In genomic region chr11:12439615-12440014, GRCh38 we compare ENCODE assay signal across 19 cellular contexts.
A peak's percentile ranks its signal among the peaks of the same experiment; 100 is the strongest.
DNase-seq lines count a peak whose midpoint lies in the region; ATAC-seq, FAIRE-seq and TF ChIP-seq lines count a peak whose summit lies in the region.
"Had no signal": no experiment of that assay in that cellular context is flagged by ENCODE, and none has a peak within 500 bp of the region (broad histone marks: within the 10 kb centered on the region; RNA-seq: fewer than 3 reads in every experiment).

No MANE protein-coding gene starts in this region.

- no peak overlapping the region for H3K27ac ChIP-seq in HepG2 (ENCODE audit: extremely low read length, insufficient read depth, low read length)
- no peak overlapping the region for H3K27ac ChIP-seq in spleen
- H3K27ac ChIP-seq: coronary artery had no signal

- CTCF ChIA-PET in HepG2 (lab: Yijun Ruan, JAX; ENCODE audit: low intra/inter-chr PET ratio, low total read pairs) = no interaction called here

- H3K9me3 ChIP-seq in HepG2 (ENCODE audit: low read length) = no peaks in the 10 kb centered on the region
- no peaks in the 10 kb centered on the region for H3K9me3 ChIP-seq in spleen
- H3K9me3 ChIP-seq: tibial artery had no signal

- ATAC-seq in HepG2 = no peak
- no peak for ATAC-seq in HG03354 (IDR thresholded peaks at IDR 0.05; ENCODE audit: poor library complexity, severe bottlenecking, unreplicated experiment)

- no peak for TF ChIP-seq EP300 in HepG2 (IDR thresholded peaks at IDR 0.05; ENCODE audit: low read depth in 2 of 2, low read length in 2 of 2)
- no peak for TF ChIP-seq EP300 in HepG2 (CRISPR knock-in tag; IDR thresholded peaks at IDR 0.05; ENCODE audit: borderline replicate concordance)

- H3K4me2 ChIP-seq in HepG2 (ENCODE audit: low read depth, low read length) = no peak overlapping the region

- no peak overlapping the region for H2AFZ ChIP-seq in HepG2 (ENCODE audit: low read length)

- no peak overlapping the region for H3K4me3 ChIP-seq in HepG2 (replicated peaks in 1 of 3; ENCODE audit: insufficient read depth in 1 of 3, low read depth in 2 of 3, low read length in 3 of 3)
- H3K4me3 ChIP-seq in spleen = no peak overlapping the region
- H3K4me3 ChIP-seq: coronary artery, tibial artery had no signal

- no peak for FAIRE-seq in HepG2 (lab: Jason Lieb, UNC)
- FAIRE-seq: A204.1, astrocyte had no signal

- H4K20me1 ChIP-seq in HepG2 (ENCODE audit: insufficient read depth, low read length) = no peaks in the 10 kb centered on the region

- no TSS peak for BruUV-seq in HepG2 (replicated peaks; lab: Mats Ljungman, UMichigan)

- intact Hi-C loops in HepG2 (cut with micrococcal nuclease; ENCODE audit: unreplicated experiment) = no loop called here
- intact Hi-C loops in spleen (cut with DNase I; ENCODE audit: low total_unique reads) = loop anchor here (10.0 kb wide), 1 partner anchor 45 kb away; no protein-coding TSS in a partner anchor

- H3K27me3 ChIP-seq in HepG2 (ENCODE audit: control insufficient read depth in 1 of 2, insufficient read depth in 2 of 2, low read length in 2 of 2) (no peaks in the 10 kb centered on the region), spleen (replicated peaks in 1 of 7) (no peaks in the 10 kb centered on the region)
- H3K27me3 ChIP-seq: tibial artery had no signal

- TF ChIP-seq CTCF in HepG2 (CRISPR knock-in tag; IDR thresholded peaks at IDR 0.05) (no peak), spleen (IDR thresholded peaks at IDR 0.05 in 8 of 11, conservative IDR thresholded peaks at IDR 0.05 in 3 of 11) (no peak)

- POLR2A ChIA-PET in HepG2 (lab: Yijun Ruan, JAX) = no interaction called here

- peaks cover 15% of the 10 kb centered on the region for H3K4me1 ChIP-seq in HepG2 (ENCODE audit: insufficient read depth, low read length)
- H3K4me1 ChIP-seq in spleen = peaks cover 0 to 5% (median 0%) of the 10 kb centered on the region in 6 donors

- no peak for TF ChIP-seq RAD21 in HepG2 (CRISPR knock-in tag; IDR thresholded peaks at IDR 0.05)

- WGBS in HepG2 (ENCODE audit: low lambda C conversion rate) = 92% methylated on average over 4 of the region's 4 CpGs
- 82 to 89% (median 86%) methylated on average over 4 of the region's 4 CpGs for WGBS in spleen, 5 donors

- H3K79me2 ChIP-seq in HepG2 (ENCODE audit: insufficient read depth, low read length) = no peaks in the 10 kb centered on the region

- no peak for TF ChIP-seq POLR2A in HepG2 (IDR thresholded peaks at IDR 0.05; ENCODE audit: insufficient read depth in 1 of 2, low read depth in 2 of 2, low read length in 2 of 2)
- TF ChIP-seq POLR2A in spleen (IDR thresholded peaks at IDR 0.05) = no peak

- in situ Hi-C loops in HepG2 (cut with HindIII; ENCODE audit: extremely low pct_ligation_motif_present, low pct_unique_long_range_greater_than_20kb) = no loop called here

- DNase-seq in SIG-M5 treated with dmso at 0.1 percent for 504 hours (lab: John Stamatoyannopoulos, UW; ENCODE audit: unreplicated experiment) = peak; percentile 2
- no peak for DNase-seq in SIG-M5 (lab: John Stamatoyannopoulos, UW)
- peak; percentile 5 for DNase-seq in SW480 (ENCODE audit: low spot score)
- no peak for DNase-seq in HepG2 (ENCODE audit: low spot score)
- no peak for DNase-seq in HCEC 1CT
- DNase-seq in pons (ENCODE audit: low spot score) = no peak
- DNase-seq in spleen = no peak
- DNase-seq: activated B cell treated with CpG ODN at 0.5 μM for 24 hours; activated gamma-delta T cell treated with Interleukin-2 at 50 U/mL for 16 hours; CD4-positive, CD25-positive, alpha-beta regulatory T cell; midbrain; NCI-H1694; NCI-H524 treated with DMSO at 0.1 percent for 48 hours; T-helper 1 cell; tibial artery had no signal

- H3K9ac ChIP-seq in HepG2 (ENCODE audit: insufficient read depth, low read depth, low read length) = no peak overlapping the region

- H3K36me3 ChIP-seq in HepG2 (replicated peaks in 1 of 2; ENCODE audit: control insufficient read depth in 1 of 2, insufficient read depth in 2 of 2, low read length in 2 of 2) (0 out of 5 replicates have a peak, but pooled peaks cover 0 to 1% of the 10 kb centered on the region in 2 experiments), spleen (no peaks in the 10 kb centered on the region)

TF ChIP-seq in HepG2, 621 proteins besides CTCF, POLR2A, EP300 and RAD21 (continues in another document):
- TF ChIP-seq ZNF510 (CRISPR knock-in tag; IDR thresholded peaks at IDR 0.05; ENCODE audit: low read depth) = no peak
- no peak for TF ChIP-seq NR2F2 (IDR thresholded peaks at IDR 0.05; ENCODE audit: borderline replicate concordance, low read depth)
- no peak for TF ChIP-seq MAX (IDR thresholded peaks at IDR 0.05)
- peak; percentile 42; the same call in 1 of the 2 replicates for TF ChIP-seq POGZ (CRISPR knock-in tag; IDR thresholded peaks at IDR 0.05)
- TF ChIP-seq ZNF790 (CRISPR knock-in tag; IDR thresholded peaks at IDR 0.05; ENCODE audit: borderline replicate concordance) = no peak
- no peak for TF ChIP-seq ARNTL (CRISPR knock-in tag; IDR thresholded peaks at IDR 0.05)
- no peak for TF ChIP-seq ZNF512B (CRISPR knock-in tag; IDR thresholded peaks at IDR 0.05; ENCODE audit: borderline replicate concordance)
- no peak for TF ChIP-seq ZBTB10 (CRISPR knock-in tag; IDR thresholded peaks at IDR 0.05; ENCODE audit: borderline replicate concordance)
- TF ChIP-seq ZKSCAN8 (CRISPR knock-in tag; IDR thresholded peaks at IDR 0.05; ENCODE audit: borderline replicate concordance) = no peak
- no peak for TF ChIP-seq MAF1 (CRISPR knock-in tag; IDR thresholded peaks at IDR 0.05; ENCODE audit: borderline replicate concordance)
- TF ChIP-seq DRAP1 (CRISPR knock-in tag; IDR thresholded peaks at IDR 0.05) = no peak
- TF ChIP-seq NKX3-1 (CRISPR knock-in tag; IDR thresholded peaks at IDR 0.05) = no peak

Comparison
In these comparisons a context has a peak if more than half of its experiments do, and no peak if none do; other contexts are left out.
1. DNase-seq: peak in SIG-M5 treated with dmso at 0.1 percent for 504 hours (single experiment) and SW480 (single experiment); none in SIG-M5 (single experiment), HepG2 (single experiment), HCEC 1CT (single experiment), pons (single experiment) and spleen (single experiment).